ENCODE assay signal across 15 cellular contexts in genomic region chr1:224554056-224554455, GRCh38.
DNase-seq lines count a peak whose midpoint lies in the region; ATAC-seq lines count a peak whose summit lies in the region.
"Had no signal": no experiment of that assay in that cellular context is flagged by ENCODE, and none has a peak within 500 bp of the region (broad histone marks: within the 10 kb centered on the region; RNA-seq: fewer than 3 reads in every experiment).

No MANE protein-coding gene starts in this region.

- ATAC-seq in activated T-cell treated with anti-CD3 and anti-CD28 coated beads, Interleukin-2, amount 50 U/mL, for 72 hours (replicated peaks in 1 of 2) = peak; percentile 34 to 40
- ATAC-seq in left colon (peak; percentile 64), HG02870 (IDR thresholded peaks at IDR 0.05; ENCODE audit: unreplicated experiment) (no peak)
- ATAC-seq: GM12878, GM23338 had no signal

- no peak for DNase-seq in activated T-cell treated with anti-CD3 and anti-CD28 coated beads, Interleukin-2, amount 50 U/mL, for 72 hours
- DNase-seq in activated T-cell treated with anti-CD3 and anti-CD28 coated beads, Interleukin-2, amount 50 U/mL, for 24 hours = no peak
- no peak for DNase-seq in epithelial cell of prostate (ENCODE audit: low read depth, low spot score)
- DNase-seq in left colon = no peak
- no peak for DNase-seq in A172 (ENCODE audit: low spot score)
- no peak for DNase-seq in Kasumi-1 (lab: John Stamatoyannopoulos, UW)
- DNase-seq: 8988T; ACHN; CD4-positive, CD25-positive, alpha-beta regulatory T cell; DMS79; H9 had no signal

- H3K4me3 Mint-ChIP-seq in activated T-cell treated with anti-CD3 and anti-CD28 coated beads, Interleukin-2, amount 50 U/mL, for 72 hours = no peak overlapping the region
- no peak overlapping the region for H3K4me3 Mint-ChIP-seq in activated T-cell treated with anti-CD3 and anti-CD28 coated beads, Interleukin-2, amount 50 U/mL, for 24 hours
- H3K4me3 Mint-ChIP-seq: CD4-positive, CD25-positive, alpha-beta regulatory T cell; GM23338; H9 had no signal

- H3K36me3 Mint-ChIP-seq in activated T-cell treated with anti-CD3 and anti-CD28 coated beads, Interleukin-2, amount 50 U/mL, for 72 hours (ENCODE audit: insufficient read depth in 2 of 2) = no peaks in the 10 kb centered on the region
- no peaks in the 10 kb centered on the region for H3K36me3 Mint-ChIP-seq in activated T-cell treated with anti-CD3 and anti-CD28 coated beads, Interleukin-2, amount 50 U/mL, for 24 hours (ENCODE audit: low read depth)
- H3K36me3 Mint-ChIP-seq: CD4-positive, CD25-positive, alpha-beta regulatory T cell had no signal

- peaks cover 6% of the 10 kb centered on the region for H3K4me1 Mint-ChIP-seq in activated T-cell treated with anti-CD3 and anti-CD28 coated beads, Interleukin-2, amount 50 U/mL, for 72 hours (ENCODE audit: low read depth)
- no peaks in the 10 kb centered on the region for H3K4me1 Mint-ChIP-seq in activated T-cell treated with anti-CD3 and anti-CD28 coated beads, Interleukin-2, amount 50 U/mL, for 24 hours (ENCODE audit: low read depth)
- H3K4me1 Mint-ChIP-seq: CD4-positive, CD25-positive, alpha-beta regulatory T cell; GM23338; H9 had no signal

- H3K9me3 Mint-ChIP-seq in activated T-cell treated with anti-CD3 and anti-CD28 coated beads, Interleukin-2, amount 50 U/mL, for 72 hours = no peaks in the 10 kb centered on the region
- no peaks in the 10 kb centered on the region for H3K9me3 Mint-ChIP-seq in activated T-cell treated with anti-CD3 and anti-CD28 coated beads, Interleukin-2, amount 50 U/mL, for 24 hours
- H3K9me3 Mint-ChIP-seq: CD4-positive, CD25-positive, alpha-beta regulatory T cell; GM23338; H9 had no signal

- H3K27ac ChIP-seq in epithelial cell of prostate = peak overlapping the region; percentile 53
- H3K27ac ChIP-seq: BLaER1 treated with 17β-estradiol and CSF1 and Interleukin-3, amounts not matched to agents 10 nM and 100 nM had no signal

- H3K27me3 Mint-ChIP-seq in activated T-cell treated with anti-CD3 and anti-CD28 coated beads, Interleukin-2, amount 50 U/mL, for 72 hours (ENCODE audit: low read depth) = no peaks in the 10 kb centered on the region
- no peaks in the 10 kb centered on the region for H3K27me3 Mint-ChIP-seq in activated T-cell treated with anti-CD3 and anti-CD28 coated beads, Interleukin-2, amount 50 U/mL, for 24 hours
- H3K27me3 Mint-ChIP-seq: CD4-positive, CD25-positive, alpha-beta regulatory T cell had no signal

- intact Hi-C loops in left colon (cut with DNase I, micrococcal nuclease) = no loop called here

- H3K27ac Mint-ChIP-seq in activated T-cell treated with anti-CD3 and anti-CD28 coated beads, Interleukin-2, amount 50 U/mL, for 72 hours = no peak overlapping the region
- H3K27ac Mint-ChIP-seq in activated T-cell treated with anti-CD3 and anti-CD28 coated beads, Interleukin-2, amount 50 U/mL, for 24 hours = no peak overlapping the region
- H3K27ac Mint-ChIP-seq: CD4-positive, CD25-positive, alpha-beta regulatory T cell; GM23338; H9 had no signal
